ENCODE assay signal across 9 cellular contexts in the genomic region with DNA sequence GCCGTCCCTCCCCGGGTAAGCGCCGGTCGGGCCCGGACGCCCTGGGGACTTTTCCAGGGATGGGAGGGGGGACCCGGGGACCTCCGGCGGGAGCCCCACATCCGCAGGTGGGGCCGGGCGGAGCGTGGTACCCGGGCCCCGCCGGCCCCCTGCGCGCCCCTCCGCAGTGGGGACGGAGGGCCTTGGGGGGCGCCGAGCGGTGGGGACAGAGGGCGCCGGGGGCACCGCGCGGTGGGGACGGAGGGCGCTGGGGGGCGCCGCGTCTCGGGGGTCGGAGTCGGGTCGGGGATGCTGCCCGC. TPM values are rescaled to one million over a fixed set of nuclear protein-coding genes. Genes with fewer than 3 reads are reported as not detected.
DNase-seq lines count a peak whose midpoint lies in the region; ATAC-seq, FAIRE-seq and TF ChIP-seq lines count a peak whose summit lies in the region.
"Had no signal": no experiment of that assay in that cellular context is flagged by ENCODE, and none has a peak within 500 bp of the region (broad histone marks: within the 10 kb centered on the region; RNA-seq: fewer than 3 reads in every experiment).

No MANE protein-coding gene starts in this region.

- peak overlapping the region; percentile 95; the same call in 1 of the 2 replicates for H2AFZ ChIP-seq in PC-9

- CTCF ChIA-PET in PC-9 (lab: Charles Lee), result interaction anchor here (2.3 kb wide), 1 partner anchor 182 kb away, joined by 9 read pairs; no protein-coding TSS in a partner anchor

- no peak for TF ChIP-seq POLR2A in GM18505 (IDR thresholded peaks at IDR 0.05; ENCODE audit: borderline replicate concordance, extremely low read depth, insufficient read depth, insufficient read length)

- H3K27ac Mint-ChIP-seq in CD14-positive monocyte, result no peak overlapping the region
- H3K27ac Mint-ChIP-seq: natural killer cell treated with Interleukin-12 subunit alpha and Interleukin-12 subunit beta and Interleukin-15 and Interleukin-18, amount 100 ng/mL, for 72 hours had no signal

- peaks cover 0 to 11% (median 6%) of the 10 kb centered on the region in 7 donors for H3K9me3 Mint-ChIP-seq in CD14-positive monocyte
- H3K9me3 Mint-ChIP-seq: natural killer cell treated with Interleukin-12 subunit alpha and Interleukin-12 subunit beta and Interleukin-15 and Interleukin-18, amount 100 ng/mL, for 72 hours had no signal

- H3K4me1 Mint-ChIP-seq in CD14-positive monocyte, result peaks cover 13% of the 10 kb centered on the region

- ATAC-seq in GM21367 (IDR thresholded peaks at IDR 0.05; ENCODE audit: unreplicated experiment), result peak; percentile 27
- ATAC-seq in left ventricle myocardium superior, result peak; percentile 37
- ATAC-seq in GM18505 (IDR thresholded peaks at IDR 0.05; ENCODE audit: unreplicated experiment), result no peak

- H3K9me2 ChIP-seq in PC-9 (ENCODE audit: insufficient read depth), result no peaks in the 10 kb centered on the region

- no TSS peak for BruUV-seq in PC-9 (replicated peaks; lab: Mats Ljungman, UMichigan)

- peaks cover 58 to 74% (median 65%) of the 10 kb centered on the region in 3 donors for H3K27me3 Mint-ChIP-seq in CD14-positive monocyte (ENCODE audit: low read depth in 3 of 3)

- peak overlapping the region; percentile 78; the same call in 1 of the 2 replicates for H3K4me2 ChIP-seq in PC-9

- peaks cover 3 to 4% of the 10 kb centered on the region in 2 donors for H3K36me3 Mint-ChIP-seq in CD14-positive monocyte
- H3K36me3 Mint-ChIP-seq: natural killer cell treated with Interleukin-12 subunit alpha and Interleukin-12 subunit beta and Interleukin-15 and Interleukin-18, amount 100 ng/mL, for 72 hours had no signal

- H3K79me2 ChIP-seq in PC-9 (ENCODE audit: low read depth), result peaks cover 28% of the 10 kb centered on the region

- intact Hi-C loops in PC-9 (cut with micrococcal nuclease; ENCODE audit: unreplicated experiment), result loop anchor here (1.0 kb wide), 1 partner anchor 182 kb away; no protein-coding TSS in a partner anchor
- intact Hi-C loops in left ventricle myocardium superior (cut with micrococcal nuclease), result no loop called here
- intact Hi-C loops in CD14-positive monocyte (cut with micrococcal nuclease), result no loop called here

- DNase-seq in PC-9, result no peak
- no peak for DNase-seq in left ventricle myocardium superior
- no peak for DNase-seq in CD14-positive monocyte (ENCODE audit: low spot score)
- no peak for DNase-seq in frontal cortex (ENCODE audit: low spot score in 2 of 2)
- no peak for DNase-seq in NCI-H2171 (lab: John Stamatoyannopoulos, UW)

- TF ChIP-seq CTCF in PC-9 (conservative IDR thresholded peaks at IDR 0.05) (no peak), CD14-positive monocyte (IDR thresholded peaks at IDR 0.05) (no peak)

- POLR2A ChIA-PET in PC-9 (lab: Charles Lee; ENCODE audit: unreplicated experiment), result no interaction called here

- H3K36me3 ChIP-seq in PC-9 (ENCODE audit: low read depth) (no peaks in the 10 kb centered on the region), stomach smooth muscle (ENCODE audit: control insufficient read depth in 2 of 2, insufficient read depth in 2 of 2, low read length in 2 of 2) (no peaks in the 10 kb centered on the region)

- no peaks in the 10 kb centered on the region for H3K9me3 ChIP-seq in PC-9 (ENCODE audit: insufficient read depth, low read depth)
- no peaks in the 10 kb centered on the region for H3K9me3 ChIP-seq in stomach smooth muscle (ENCODE audit: control insufficient read depth in 2 of 2, low read length in 2 of 2)

- H3F3A ChIP-seq in PC-9 (ENCODE audit: insufficient read depth, low read depth), result peaks cover 13% of the 10 kb centered on the region; the same call in 1 of the 2 replicates

- no peak for FAIRE-seq in frontal cortex (lab: Jason Lieb, UNC)

- H4K20me1 ChIP-seq in PC-9 (ENCODE audit: insufficient read depth), result no peaks in the 10 kb centered on the region

- peak overlapping the region in 1 of 2 donors; percentile 11 for H3K9ac ChIP-seq in stomach smooth muscle (ENCODE audit: low read length in 2 of 2)

- H3K27ac ChIP-seq in PC-9 (no peak overlapping the region), stomach smooth muscle (ENCODE audit: low read length) (peak overlapping the region; percentile 6)

- H3K4me1 ChIP-seq in PC-9 (replicated peaks; ENCODE audit: insufficient read depth), result peaks cover 8% of the 10 kb centered on the region
- peaks cover 5% of the 10 kb centered on the region for H3K4me1 ChIP-seq in stomach smooth muscle (ENCODE audit: control insufficient read depth, insufficient read depth, low read length)

- H3K4me3 ChIP-seq in PC-9 (peak overlapping the region; percentile 95), stomach smooth muscle (ENCODE audit: low read length in 2 of 2) (peak overlapping the region; percentile 63 to 76)

- no peak overlapping the region for H3K4me3 Mint-ChIP-seq in CD14-positive monocyte

- H3K27me3 ChIP-seq in PC-9 (ENCODE audit: insufficient read depth, low read depth) (no peaks in the 10 kb centered on the region), stomach smooth muscle (ENCODE audit: control insufficient read depth in 1 of 2, insufficient read depth in 2 of 2, low read length in 2 of 2) (peaks cover 0 to 2% of the 10 kb centered on the region in 2 donors)

RNA-seq across cellular contexts. Expression of gene PLEKHG1, which starts 0.3 kb away (rescaled TPM):
- total RNA-seq in PC-9 (2021), result 8.9 and 9.9 TPM in 2 replicates
- total RNA-seq in left ventricle myocardium superior, result 7.6 TPM
- polyA plus RNA-seq in CD14-positive monocyte, result under 1 TPM; 0.02 to 0.08 TPM
- total RNA-seq in frontal cortex, result 9.0 TPM
